ENCODE assay signal across 8 cellular contexts in genomic region chr17:44071198-44071520, GRCh38. TPM values are rescaled to one million over a fixed set of nuclear protein-coding genes. Genes with fewer than 3 reads are reported as not detected.
A peak's percentile ranks its signal among the peaks of the same experiment; 100 is the strongest.
DNase-seq lines count a peak whose midpoint lies in the region; ATAC-seq and TF ChIP-seq lines count a peak whose summit lies in the region.

No MANE protein-coding gene starts in this region.

- H3K4me3 ChIP-seq in GM06990 (replicated peaks; ENCODE audit: low read depth, low read length) (peak overlapping the region; percentile 87), coronary artery (peak overlapping the region; percentile 79), neuron (ENCODE audit: low read length) (peak overlapping the region; percentile 67)

- peaks cover 10% of the 10 kb centered on the region for H3K4me1 ChIP-seq in neuron (ENCODE audit: insufficient read depth, low read length)

- H3K27me3 ChIP-seq in GM06990 (replicated peaks; ENCODE audit: control insufficient read depth, insufficient read depth, low read length) (no peaks in the 10 kb centered on the region), neuron (ENCODE audit: insufficient read depth, low read length) (no peaks in the 10 kb centered on the region)

- TF ChIP-seq CTCF in GM06990 (IDR thresholded peaks at IDR 0.05; ENCODE audit: insufficient read depth, low read length, poor library complexity, severe bottlenecking) = no peak
- TF ChIP-seq CTCF in coronary artery (IDR thresholded peaks at IDR 0.05) = no peak

- no peak overlapping the region for H2AFZ ChIP-seq in neuron (ENCODE audit: low read depth, low read length)

- H3K27ac ChIP-seq in coronary artery = peak overlapping the region; percentile 79 to 95

- H3K36me3 ChIP-seq in GM06990 (ENCODE audit: control insufficient read depth, insufficient read depth, low read length) (peaks cover 15% of the 10 kb centered on the region), neuron (ENCODE audit: insufficient read depth, low read length) (peaks cover 27% of the 10 kb centered on the region)

- no peaks in the 10 kb centered on the region for H3K9me3 ChIP-seq in neuron (ENCODE audit: low read length)

- ATAC-seq in HG02571 (IDR thresholded peaks at IDR 0.05; ENCODE audit: unreplicated experiment) (no peak), HG03025 (IDR thresholded peaks at IDR 0.05; ENCODE audit: low FRiP score, unreplicated experiment) (no peak)

- DNase-seq in GM06990 (ENCODE audit: extremely low read depth, insufficient read length) (no peak), M059J (ENCODE audit: low read depth) (peak; percentile 84), coronary artery (ENCODE audit: low spot score) (no peak), NCI-H446 treated with DMSO at 0.1 percent for 48 hours (lab: John Stamatoyannopoulos, UW) (no peak), COLO829 (ENCODE audit: low spot score) (no peak)

RNA-seq across cellular contexts. Expression of gene G6PC3, which starts 0.6 kb away (rescaled TPM):
- total RNA-seq in M059J (2014; rRNA removed; shearing (Covaris generic)) = 63.5 and 66.4 TPM in 2 replicates

RNA-seq across cellular contexts. Expression of gene LSM12, which starts 4.7 kb away (rescaled TPM):
- 112 and 121 TPM in 2 replicates for total RNA-seq in M059J (2014; rRNA removed; shearing (Covaris generic))

RNA-seq across cellular contexts. Expression of gene HDAC5, which starts 52.3 kb away (rescaled TPM):
- total RNA-seq in M059J (2014; rRNA removed; shearing (Covaris generic)) = 37.8 and 46.0 TPM in 2 replicates

RNA-seq across cellular contexts. Expression of gene TMEM101, which starts 56.4 kb away (rescaled TPM):
- 40.0 and 41.3 TPM in 2 replicates for total RNA-seq in M059J (2014; rRNA removed; shearing (Covaris generic))
